ENCODE assay signal across 7 cellular contexts in genomic region chr1:43382027-43382771, GRCh38.
DNase-seq lines count a peak whose midpoint lies in the region; ATAC-seq lines count a peak whose summit lies in the region.
"Had no signal": no experiment of that assay in that cellular context is flagged by ENCODE, and none has a peak within 500 bp of the region (broad histone marks: within the 10 kb centered on the region; RNA-seq: fewer than 3 reads in every experiment).

No MANE protein-coding gene starts in this region.

- DNase-seq in NCI-H345 treated with DMSO at 0.1 percent for 48 hours (lab: John Stamatoyannopoulos, UW; ENCODE audit: unreplicated experiment): peak; percentile 28
- DNase-seq in head of caudate nucleus: peak; percentile 41 to 88 (median 74)
- peak; percentile 93 for DNase-seq in putamen (ENCODE audit: low spot score)
- DNase-seq: NCI-H524 had no signal

- ATAC-seq in GM21515 (IDR thresholded peaks at IDR 0.05; ENCODE audit: unreplicated experiment) (no peak), HG03139 (IDR thresholded peaks at IDR 0.05; ENCODE audit: unreplicated experiment) (no peak), HG03457 (IDR thresholded peaks at IDR 0.05; ENCODE audit: unreplicated experiment) (no peak)

- intact Hi-C loops in head of caudate nucleus (cut with DNase I): loop anchor here (10.0 kb wide), 1 partner anchor 63 kb away; no protein-coding TSS in a partner anchor

Comparison
In these comparisons a context has a peak if more than half of its experiments do, and no peak if none do; other contexts are left out.
1. DNase-seq: peak in every context shown above with its lines; median percentile 93 in putamen; 74 in head of caudate nucleus; 28 in NCI-H345 treated with DMSO at 0.1 percent for 48 hours.